Comparison of ENCODE assay signal across 10 cellular contexts in genomic region chr20:54067606-54068174, GRCh38. TPM values are rescaled to one million over a fixed set of nuclear protein-coding genes. Genes with fewer than 3 reads are reported as not detected.
DNase-seq lines count a peak whose midpoint lies in the region; ATAC-seq and TF ChIP-seq lines count a peak whose summit lies in the region.
"Had no signal": no experiment of that assay in that cellular context is flagged by ENCODE, and none has a peak within 500 bp of the region (broad histone marks: within the 10 kb centered on the region; RNA-seq: fewer than 3 reads in every experiment).

No MANE protein-coding gene starts in this region.

- H3K36me3 ChIP-seq in colonic mucosa, result no peaks in the 10 kb centered on the region
- H3K36me3 ChIP-seq in tibial nerve, result no peaks in the 10 kb centered on the region

- H3K4me1 ChIP-seq in colonic mucosa, result peaks cover 6% of the 10 kb centered on the region
- peaks cover 0 to 4% (median 0%) of the 10 kb centered on the region in 4 donors for H3K4me1 ChIP-seq in tibial nerve

- intact Hi-C loops in colonic mucosa (cut with DNase I), result no loop called here

- DNase-seq in 8988T (peak; percentile 80), HT1080 (ENCODE audit: low read depth) (peak; percentile 73), colonic mucosa (peak; percentile 93), midbrain (lab: John Stamatoyannopoulos, UW) (no peak), NCI-H128 (lab: John Stamatoyannopoulos, UW; ENCODE audit: unreplicated experiment) (no peak), tibial nerve (ENCODE audit: low spot score in 2 of 2) (no peak)
- DNase-seq in stimulated activated effector memory CD8-positive, alpha-beta T cell treated with anti-CD3 and anti-CD28 coated beads, Interleukin-12 subunit alpha, Interleukin-12 subunit beta, amount 100 ng/mL, for 72 hours (ENCODE audit: low spot score in 2 of 2), result no peak
- DNase-seq: activated B cell treated with CpG ODN at 0.5 μM for 24 hours had no signal

- H3K27ac ChIP-seq in colonic mucosa (peak overlapping the region; percentile 90), tibial nerve (no peak overlapping the region)

- peak; percentile 46 for ATAC-seq in GM21390 (IDR thresholded peaks at IDR 0.05; ENCODE audit: unreplicated experiment)
- ATAC-seq in stimulated activated effector memory CD8-positive, alpha-beta T cell treated with anti-CD3 and anti-CD28 coated beads, Interleukin-12 subunit alpha, Interleukin-12 subunit beta, amount 100 ng/mL, for 72 hours, result peak; percentile 53

- H3K9ac ChIP-seq in colonic mucosa (ENCODE audit: low read depth in 2 of 2, low read length in 2 of 2), result peak overlapping the region; percentile 32 to 64

- TF ChIP-seq EP300 in tibial nerve (IDR thresholded peaks at IDR 0.05), result no peak

- TF ChIP-seq POLR2A in tibial nerve (IDR thresholded peaks at IDR 0.05), result no peak

- peaks cover 24% of the 10 kb centered on the region for H3K4me1 Mint-ChIP-seq in stimulated activated effector memory CD8-positive, alpha-beta T cell treated with anti-CD3 and anti-CD28 coated beads, Interleukin-12 subunit alpha, Interleukin-12 subunit beta, amount 100 ng/mL, for 72 hours

- H3K4me3 Mint-ChIP-seq in stimulated activated effector memory CD8-positive, alpha-beta T cell treated with anti-CD3 and anti-CD28 coated beads, Interleukin-12 subunit alpha, Interleukin-12 subunit beta, amount 100 ng/mL, for 72 hours, result no peak overlapping the region
- H3K4me3 Mint-ChIP-seq: activated B cell treated with CpG ODN at 0.5 μM for 24 hours had no signal

- H3K27me3 ChIP-seq in colonic mucosa, result no peaks in the 10 kb centered on the region
- H3K27me3 ChIP-seq in tibial nerve, result no peaks in the 10 kb centered on the region

- no peak overlapping the region for H3K27ac Mint-ChIP-seq in stimulated activated effector memory CD8-positive, alpha-beta T cell treated with anti-CD3 and anti-CD28 coated beads, Interleukin-12 subunit alpha, Interleukin-12 subunit beta, amount 100 ng/mL, for 72 hours
- H3K27ac Mint-ChIP-seq: activated B cell treated with CpG ODN at 0.5 μM for 24 hours had no signal

- peak overlapping the region; percentile 32 for H3K4me3 ChIP-seq in colonic mucosa
- H3K4me3 ChIP-seq in tibial nerve, result no peak overlapping the region

- H3K9me3 ChIP-seq in colonic mucosa (no peaks in the 10 kb centered on the region), tibial nerve (no peaks in the 10 kb centered on the region)

- no peak for TF ChIP-seq CTCF in colonic mucosa (IDR thresholded peaks at IDR 0.05)
- no peak for TF ChIP-seq CTCF in tibial nerve (IDR thresholded peaks at IDR 0.05)

- WGBS in tibial nerve, 2 donors, result 63 to 67% methylated on average over 8 of the region's 8 CpGs

- H3K9me3 Mint-ChIP-seq in stimulated activated effector memory CD8-positive, alpha-beta T cell treated with anti-CD3 and anti-CD28 coated beads, Interleukin-12 subunit alpha, Interleukin-12 subunit beta, amount 100 ng/mL, for 72 hours, result no peaks in the 10 kb centered on the region
- H3K9me3 Mint-ChIP-seq: activated B cell treated with CpG ODN at 0.5 μM for 24 hours had no signal

- H3K36me3 Mint-ChIP-seq in stimulated activated effector memory CD8-positive, alpha-beta T cell treated with anti-CD3 and anti-CD28 coated beads, Interleukin-12 subunit alpha, Interleukin-12 subunit beta, amount 100 ng/mL, for 72 hours, result no peaks in the 10 kb centered on the region

RNA-seq across cellular contexts. Expression of gene BCAS1, which starts 2.7 kb away (rescaled TPM):
- 0.06 and 0.07 TPM in 2 replicates for total RNA-seq in HT1080 (2014; rRNA removed; shearing (Covaris generic))
- 0.02 TPM in 1 of 2 replicates, not detected in the other for polyA plus RNA-seq in HT1080 (2015; cell fraction: cytosol; rRNA removed)
- 0.07 TPM in 1 of 2 replicates, not detected in the other for polyA plus RNA-seq in HT1080 (2015; cell fraction: nucleus; rRNA removed)
- total RNA-seq in colonic mucosa (100 to 1,000 TPM in 1 of 2 donors, 10 to 100 TPM in 1; 67.9 to 154 TPM), tibial nerve (10 to 100 TPM; 34.8 to 59.6 (median 47.1) TPM)
- total RNA-seq: lung microvascular endothelial cell had no signal

Comparison
In these comparisons a context has a peak if more than half of its experiments do, and no peak if none do; other contexts are left out.
1. DNase-seq: peak in 8988T (single experiment), HT1080 (single experiment) and colonic mucosa (single experiment); none in stimulated activated effector memory CD8-positive, alpha-beta T cell treated with anti-CD3 and anti-CD28 coated beads, Interleukin-12 subunit alpha, Interleukin-12 subunit beta, amount 100 ng/mL, for 72 hours (0 of 2), midbrain (single experiment), NCI-H128 (single experiment) and tibial nerve (0 of 2).
2. RNA of gene BCAS1, which starts 2.7 kb away (total RNA-seq): 67.9 to 154 TPM in colonic mucosa and 34.8 to 59.6 TPM in tibial nerve; 0.06 to 0.07 TPM in HT1080; every median in the first group is over 10 times any median in the second.